21 cellular contexts compared by ENCODE assay signal in genomic region chr11:28964811-28965210, GRCh38.
"Had no signal": no experiment of that assay in that cellular context is flagged by ENCODE, and none has a peak within 500 bp of the region (broad histone marks: within the 10 kb centered on the region; RNA-seq: fewer than 3 reads in every experiment).

No MANE protein-coding gene starts in this region.

- H3K4me3 Mint-ChIP-seq: activated CD8-positive, alpha-beta memory T cell treated with anti-CD3 and anti-CD28 coated beads, Interleukin-2, amount 10 ng/mL, durations not matched to agents 7 days and 5 days; activated naive CD4-positive, alpha-beta T cell treated with anti-CD3 and anti-CD28 coated beads for 36 hours; mesothelial cell of epicardium; T-helper 17 cell had no signal

- ATAC-seq: activated CD8-positive, alpha-beta memory T cell treated with anti-CD3 and anti-CD28 coated beads, Interleukin-2, amount 10 ng/mL, durations not matched to agents 7 days and 5 days; left cardiac atrium; sciatic nerve; T-helper 17 cell; upper lobe of right lung had no signal

- H3K27me3 ChIP-seq: ovary, stomach, testis, upper lobe of right lung had no signal

- H3K27ac ChIP-seq: coronary artery, ovary, stomach, testis, upper lobe of right lung, WERI-Rb-1 had no signal

- H3K4me3 ChIP-seq: coronary artery, lung, ovary, stomach, testis, upper lobe of right lung had no signal

- H3K4me1 Mint-ChIP-seq: activated CD8-positive, alpha-beta memory T cell treated with anti-CD3 and anti-CD28 coated beads, Interleukin-2, amount 10 ng/mL, durations not matched to agents 7 days and 5 days; mesothelial cell of epicardium; T-helper 17 cell had no signal

- H3K27me3 Mint-ChIP-seq: activated CD8-positive, alpha-beta memory T cell treated with anti-CD3 and anti-CD28 coated beads, Interleukin-2, amount 10 ng/mL, durations not matched to agents 7 days and 5 days; T-helper 17 cell had no signal

- H3K4me1 ChIP-seq: stomach, testis, upper lobe of right lung had no signal

- H3K9me3 ChIP-seq: ovary, stomach, testis, upper lobe of right lung had no signal

- H3K36me3 ChIP-seq: ovary, stomach, upper lobe of right lung, WERI-Rb-1 had no signal

- FAIRE-seq: frontal cortex had no signal

- DNase-seq: activated CD4-positive, alpha-beta T cell treated with anti-CD3 and anti-CD28 coated beads, Interleukin-2, amount 50 U/mL, for 48 hours; activated CD8-positive, alpha-beta memory T cell treated with anti-CD3 and anti-CD28 coated beads, Interleukin-2, amount 10 ng/mL, durations not matched to agents 7 days and 5 days; activated naive CD4-positive, alpha-beta T cell treated with anti-CD3 and anti-CD28 coated beads for 36 hours; activated T-cell treated with anti-CD3 and anti-CD28 coated beads, Interleukin-2, amount 50 U/mL, for 1 hour; effector CD8-positive, alpha-beta T cell; head of caudate nucleus; left cardiac atrium; ovary; stimulated activated CD4-positive, alpha-beta T cell treated with anti-CD3 and anti-CD28 coated beads, Interleukin-12 subunit alpha, Interleukin-12 subunit beta, amount 100 ng/mL, for 4 hours; stimulated activated CD4-positive, alpha-beta T cell treated with anti-CD3 and anti-CD28 coated beads, Interleukin-2, amount 100 ng/mL, for 24 hours; stomach; T-helper 17 cell; testis; upper lobe of right lung; WERI-Rb-1 had no signal

- H3K36me3 Mint-ChIP-seq: activated CD8-positive, alpha-beta memory T cell treated with anti-CD3 and anti-CD28 coated beads, Interleukin-2, amount 10 ng/mL, durations not matched to agents 7 days and 5 days; mesothelial cell of epicardium had no signal

- H3K27ac Mint-ChIP-seq: activated CD8-positive, alpha-beta memory T cell treated with anti-CD3 and anti-CD28 coated beads, Interleukin-2, amount 10 ng/mL, durations not matched to agents 7 days and 5 days; activated naive CD4-positive, alpha-beta T cell treated with anti-CD3 and anti-CD28 coated beads for 36 hours; activated T-helper 2 cell treated with anti-CD3 and anti-CD28 coated beads, Interferon-gamma antibody, Interleukin-2, Interleukin-4, amounts not matched to agents 10 μg/mL and 5 μg/mL and 100 μg/mL, durations not matched to agents 14 hours and 24 hours and 36 hours; mesothelial cell of epicardium; T-helper 17 cell had no signal
